Comparison of ENCODE assay signal across 1 cellular context in the genomic region with DNA sequence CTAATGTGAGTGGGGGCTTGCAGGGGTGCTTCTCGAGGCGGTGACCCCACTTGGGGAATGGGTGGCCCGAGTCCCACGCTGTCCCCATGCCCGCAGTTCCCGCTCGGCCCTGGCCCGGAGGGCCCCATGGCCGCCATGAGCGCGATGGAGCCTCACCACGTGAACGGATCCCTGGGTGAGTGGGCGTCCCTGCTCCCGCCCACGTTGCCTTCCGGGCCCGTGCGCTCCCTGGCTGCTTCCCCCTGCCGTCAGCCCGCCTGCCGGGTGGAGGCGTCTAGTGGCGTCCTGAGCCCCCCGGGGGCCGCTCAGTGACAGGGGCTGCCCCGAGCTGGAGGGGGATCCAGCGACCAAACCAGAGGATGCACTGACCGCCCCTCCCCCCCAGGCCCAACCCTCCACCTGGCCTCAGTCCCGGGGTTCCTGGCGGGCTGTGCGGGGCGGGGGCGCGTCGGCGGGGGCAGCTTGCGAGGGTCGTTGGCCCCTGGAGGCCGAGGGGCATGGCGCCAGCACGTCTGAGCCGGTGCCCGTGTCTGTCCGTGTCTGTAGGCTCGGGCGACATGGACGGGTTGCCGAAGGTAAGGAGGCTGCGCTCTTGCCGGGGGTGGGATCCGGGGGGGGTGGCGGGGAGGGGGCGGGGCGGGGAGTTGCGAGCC.
A peak's percentile ranks its signal among the peaks of the same experiment; 100 is the strongest.
TF ChIP-seq lines count a peak whose summit lies in the region.

No MANE protein-coding gene starts in this region.

TF ChIP-seq in GM12878, 131 proteins besides CTCF, POLR2A, EP300 and RAD21 (continued from another document and continues in another):
- TF ChIP-seq, protein P1, sequence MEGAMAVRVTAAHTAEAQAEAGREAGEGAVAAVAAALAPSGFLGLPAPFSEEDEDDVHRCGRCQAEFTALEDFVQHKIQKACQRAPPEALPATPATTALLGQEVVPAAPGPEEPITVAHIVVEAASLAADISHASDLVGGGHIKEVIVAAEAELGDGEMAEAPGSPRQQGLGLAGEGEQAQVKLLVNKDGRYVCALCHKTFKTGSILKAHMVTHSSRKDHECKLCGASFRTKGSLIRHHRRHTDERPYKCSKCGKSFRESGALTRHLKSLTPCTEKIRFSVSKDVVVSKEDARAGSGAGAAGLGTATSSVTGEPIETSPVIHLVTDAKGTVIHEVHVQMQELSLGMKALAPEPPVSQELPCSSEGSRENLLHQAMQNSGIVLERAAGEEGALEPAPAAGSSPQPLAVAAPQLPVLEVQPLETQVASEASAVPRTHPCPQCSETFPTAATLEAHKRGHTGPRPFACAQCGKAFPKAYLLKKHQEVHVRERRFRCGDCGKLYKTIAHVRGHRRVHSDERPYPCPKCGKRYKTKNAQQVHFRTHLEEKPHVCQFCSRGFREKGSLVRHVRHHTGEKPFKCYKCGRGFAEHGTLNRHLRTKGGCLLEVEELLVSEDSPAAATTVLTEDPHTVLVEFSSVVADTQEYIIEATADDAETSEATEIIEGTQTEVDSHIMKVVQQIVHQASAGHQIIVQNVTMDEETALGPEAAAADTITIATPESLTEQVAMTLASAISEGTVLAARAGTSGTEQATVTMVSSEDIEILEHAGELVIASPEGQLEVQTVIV (IDR thresholded peaks at IDR 0.05; ENCODE audit: borderline replicate concordance, partially characterized antibody), result no peak
- TF ChIP-seq RB1 (IDR thresholded peaks at IDR 0.05; ENCODE audit: borderline replicate concordance) (0 out of 2 replicates have a peak, but pooled peaks have one; percentile 82), POU2F2 (IDR thresholded peaks at IDR 0.05; ENCODE audit: borderline replicate concordance, low read depth, low read length) (no peak), NFYA (IDR thresholded peaks at IDR 0.05; ENCODE audit: borderline replicate concordance, low read depth, low read length) (no peak), HDAC6 (IDR thresholded peaks at IDR 0.05; ENCODE audit: unreplicated experiment) (no peak), ZSCAN29 (IDR thresholded peaks at IDR 0.05) (no peak), KDM1A (IDR thresholded peaks at IDR 0.05; ENCODE audit: borderline replicate concordance) (no peak), FOS (IDR thresholded peaks at IDR 0.05; ENCODE audit: borderline replicate concordance, extremely low read depth, insufficient read length) (no peak), MTA2 (IDR thresholded peaks at IDR 0.05; ENCODE audit: low read depth) (no peak; the same call in 1 of the 2 replicates), GABPA (IDR thresholded peaks at IDR 0.05; ENCODE audit: low read depth) (no peak), YBX1 (IDR thresholded peaks at IDR 0.05) (no peak), CHD1 (IDR thresholded peaks at IDR 0.05; ENCODE audit: low read depth, low read length) (no peak), RAD51 (IDR thresholded peaks at IDR 0.05) (no peak), NFXL1 (IDR thresholded peaks at IDR 0.05; ENCODE audit: borderline replicate concordance) (no peak), TAF1 (IDR thresholded peaks at IDR 0.05; ENCODE audit: borderline replicate concordance, low read depth, low read length) (peak; percentile 51; the same call in 1 of the 2 replicates), MEF2A (IDR thresholded peaks at IDR 0.05; ENCODE audit: insufficient read depth, low read depth, low read length) (no peak), SMC3 (IDR thresholded peaks at IDR 0.05; ENCODE audit: borderline replicate concordance, low read length) (no peak), ATF7 (IDR thresholded peaks at IDR 0.05; ENCODE audit: low read depth) (peak; percentile 68), EGR1 (IDR thresholded peaks at IDR 0.05; ENCODE audit: borderline replicate concordance in 1 of 2, low read depth in 2 of 2, low read length in 2 of 2) (peak; percentile 92 to 99), BMI1 (IDR thresholded peaks at IDR 0.05; ENCODE audit: borderline replicate concordance) (no peak), CREB1 (IDR thresholded peaks at IDR 0.05; ENCODE audit: low read depth) (peak; percentile 47; the same call in 1 of the 2 replicates), TBL1XR1 (IDR thresholded peaks at IDR 0.05; ENCODE audit: low read depth, low read length) (no peak), RBBP5 (conservative IDR thresholded peaks at IDR 0.05) (no peak), ETV6 (conservative IDR thresholded peaks at IDR 0.05 in 1 of 2, IDR thresholded peaks at IDR 0.05 in 1 of 2; ENCODE audit: borderline replicate concordance in 1 of 2, low read depth in 1 of 2) (no peak), WRNIP1 (IDR thresholded peaks at IDR 0.05; ENCODE audit: borderline replicate concordance, low read depth, low read length) (no peak), ZNF622 (IDR thresholded peaks at IDR 0.05) (no peak), PAX5 (IDR thresholded peaks at IDR 0.05; ENCODE audit: borderline replicate concordance, low read depth, low read length) (no peak), CBFB (IDR thresholded peaks at IDR 0.05; ENCODE audit: low read depth) (no peak), CREM (IDR thresholded peaks at IDR 0.05; ENCODE audit: low read depth) (no peak), STAT3 (IDR thresholded peaks at IDR 0.05; ENCODE audit: low read depth, low read length) (no peak), DPF2 (IDR thresholded peaks at IDR 0.05) (peak; percentile 84), SUPT20H (IDR thresholded peaks at IDR 0.05; ENCODE audit: borderline replicate concordance, control insufficient read depth, low read depth, low read length) (no peak), SRF (IDR thresholded peaks at IDR 0.05; ENCODE audit: low read depth in 2 of 2, low read length in 2 of 2) (no peak), ZNF24 (IDR thresholded peaks at IDR 0.05) (no peak), CEBPB (IDR thresholded peaks at IDR 0.05; ENCODE audit: borderline replicate concordance in 1 of 2, low read depth in 2 of 2, low read length in 2 of 2) (no peak), ZZZ3 (IDR thresholded peaks at IDR 0.05; ENCODE audit: control insufficient read depth, insufficient read length, low read depth) (no peak), TARDBP (IDR thresholded peaks at IDR 0.05; ENCODE audit: borderline replicate concordance) (no peak), CHD4 (IDR thresholded peaks at IDR 0.05) (no peak), IKZF2 (IDR thresholded peaks at IDR 0.05) (peak; percentile 31 to 44; a peak in 2 of 4 replicates)
- TF ChIP-seq, protein P2, sequence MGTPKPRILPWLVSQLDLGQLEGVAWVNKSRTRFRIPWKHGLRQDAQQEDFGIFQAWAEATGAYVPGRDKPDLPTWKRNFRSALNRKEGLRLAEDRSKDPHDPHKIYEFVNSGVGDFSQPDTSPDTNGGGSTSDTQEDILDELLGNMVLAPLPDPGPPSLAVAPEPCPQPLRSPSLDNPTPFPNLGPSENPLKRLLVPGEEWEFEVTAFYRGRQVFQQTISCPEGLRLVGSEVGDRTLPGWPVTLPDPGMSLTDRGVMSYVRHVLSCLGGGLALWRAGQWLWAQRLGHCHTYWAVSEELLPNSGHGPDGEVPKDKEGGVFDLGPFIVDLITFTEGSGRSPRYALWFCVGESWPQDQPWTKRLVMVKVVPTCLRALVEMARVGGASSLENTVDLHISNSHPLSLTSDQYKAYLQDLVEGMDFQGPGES (IDR thresholded peaks at IDR 0.05), result no peak
- TF ChIP-seq, protein P3, sequence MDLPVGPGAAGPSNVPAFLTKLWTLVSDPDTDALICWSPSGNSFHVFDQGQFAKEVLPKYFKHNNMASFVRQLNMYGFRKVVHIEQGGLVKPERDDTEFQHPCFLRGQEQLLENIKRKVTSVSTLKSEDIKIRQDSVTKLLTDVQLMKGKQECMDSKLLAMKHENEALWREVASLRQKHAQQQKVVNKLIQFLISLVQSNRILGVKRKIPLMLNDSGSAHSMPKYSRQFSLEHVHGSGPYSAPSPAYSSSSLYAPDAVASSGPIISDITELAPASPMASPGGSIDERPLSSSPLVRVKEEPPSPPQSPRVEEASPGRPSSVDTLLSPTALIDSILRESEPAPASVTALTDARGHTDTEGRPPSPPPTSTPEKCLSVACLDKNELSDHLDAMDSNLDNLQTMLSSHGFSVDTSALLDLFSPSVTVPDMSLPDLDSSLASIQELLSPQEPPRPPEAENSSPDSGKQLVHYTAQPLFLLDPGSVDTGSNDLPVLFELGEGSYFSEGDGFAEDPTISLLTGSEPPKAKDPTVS (IDR thresholded peaks at IDR 0.05; ENCODE audit: low read depth, low read length), result no peak
- TF ChIP-seq, protein P4, sequence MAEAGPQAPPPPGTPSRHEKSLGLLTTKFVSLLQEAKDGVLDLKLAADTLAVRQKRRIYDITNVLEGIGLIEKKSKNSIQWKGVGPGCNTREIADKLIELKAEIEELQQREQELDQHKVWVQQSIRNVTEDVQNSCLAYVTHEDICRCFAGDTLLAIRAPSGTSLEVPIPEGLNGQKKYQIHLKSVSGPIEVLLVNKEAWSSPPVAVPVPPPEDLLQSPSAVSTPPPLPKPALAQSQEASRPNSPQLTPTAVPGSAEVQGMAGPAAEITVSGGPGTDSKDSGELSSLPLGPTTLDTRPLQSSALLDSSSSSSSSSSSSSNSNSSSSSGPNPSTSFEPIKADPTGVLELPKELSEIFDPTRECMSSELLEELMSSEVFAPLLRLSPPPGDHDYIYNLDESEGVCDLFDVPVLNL (IDR thresholded peaks at IDR 0.05; ENCODE audit: low read depth, low read length), result no peak
- TF ChIP-seq, protein P5, sequence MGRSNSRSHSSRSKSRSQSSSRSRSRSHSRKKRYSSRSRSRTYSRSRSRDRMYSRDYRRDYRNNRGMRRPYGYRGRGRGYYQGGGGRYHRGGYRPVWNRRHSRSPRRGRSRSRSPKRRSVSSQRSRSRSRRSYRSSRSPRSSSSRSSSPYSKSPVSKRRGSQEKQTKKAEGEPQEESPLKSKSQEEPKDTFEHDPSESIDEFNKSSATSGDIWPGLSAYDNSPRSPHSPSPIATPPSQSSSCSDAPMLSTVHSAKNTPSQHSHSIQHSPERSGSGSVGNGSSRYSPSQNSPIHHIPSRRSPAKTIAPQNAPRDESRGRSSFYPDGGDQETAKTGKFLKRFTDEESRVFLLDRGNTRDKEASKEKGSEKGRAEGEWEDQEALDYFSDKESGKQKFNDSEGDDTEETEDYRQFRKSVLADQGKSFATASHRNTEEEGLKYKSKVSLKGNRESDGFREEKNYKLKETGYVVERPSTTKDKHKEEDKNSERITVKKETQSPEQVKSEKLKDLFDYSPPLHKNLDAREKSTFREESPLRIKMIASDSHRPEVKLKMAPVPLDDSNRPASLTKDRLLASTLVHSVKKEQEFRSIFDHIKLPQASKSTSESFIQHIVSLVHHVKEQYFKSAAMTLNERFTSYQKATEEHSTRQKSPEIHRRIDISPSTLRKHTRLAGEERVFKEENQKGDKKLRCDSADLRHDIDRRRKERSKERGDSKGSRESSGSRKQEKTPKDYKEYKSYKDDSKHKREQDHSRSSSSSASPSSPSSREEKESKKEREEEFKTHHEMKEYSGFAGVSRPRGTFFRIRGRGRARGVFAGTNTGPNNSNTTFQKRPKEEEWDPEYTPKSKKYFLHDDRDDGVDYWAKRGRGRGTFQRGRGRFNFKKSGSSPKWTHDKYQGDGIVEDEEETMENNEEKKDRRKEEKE (IDR thresholded peaks at IDR 0.05), result no peak
- TF ChIP-seq, protein P6, sequence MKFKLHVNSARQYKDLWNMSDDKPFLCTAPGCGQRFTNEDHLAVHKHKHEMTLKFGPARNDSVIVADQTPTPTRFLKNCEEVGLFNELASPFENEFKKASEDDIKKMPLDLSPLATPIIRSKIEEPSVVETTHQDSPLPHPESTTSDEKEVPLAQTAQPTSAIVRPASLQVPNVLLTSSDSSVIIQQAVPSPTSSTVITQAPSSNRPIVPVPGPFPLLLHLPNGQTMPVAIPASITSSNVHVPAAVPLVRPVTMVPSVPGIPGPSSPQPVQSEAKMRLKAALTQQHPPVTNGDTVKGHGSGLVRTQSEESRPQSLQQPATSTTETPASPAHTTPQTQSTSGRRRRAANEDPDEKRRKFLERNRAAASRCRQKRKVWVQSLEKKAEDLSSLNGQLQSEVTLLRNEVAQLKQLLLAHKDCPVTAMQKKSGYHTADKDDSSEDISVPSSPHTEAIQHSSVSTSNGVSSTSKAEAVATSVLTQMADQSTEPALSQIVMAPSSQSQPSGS (IDR thresholded peaks at IDR 0.05; ENCODE audit: low read length), result no peak
- TF ChIP-seq, protein P7, sequence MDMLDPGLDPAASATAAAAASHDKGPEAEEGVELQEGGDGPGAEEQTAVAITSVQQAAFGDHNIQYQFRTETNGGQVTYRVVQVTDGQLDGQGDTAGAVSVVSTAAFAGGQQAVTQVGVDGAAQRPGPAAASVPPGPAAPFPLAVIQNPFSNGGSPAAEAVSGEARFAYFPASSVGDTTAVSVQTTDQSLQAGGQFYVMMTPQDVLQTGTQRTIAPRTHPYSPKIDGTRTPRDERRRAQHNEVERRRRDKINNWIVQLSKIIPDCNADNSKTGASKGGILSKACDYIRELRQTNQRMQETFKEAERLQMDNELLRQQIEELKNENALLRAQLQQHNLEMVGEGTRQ (IDR thresholded peaks at IDR 0.05; ENCODE audit: borderline replicate concordance, low read depth, low read length), result peak; percentile 6; the same call in 1 of the 2 replicates
- TF ChIP-seq, protein P8, sequence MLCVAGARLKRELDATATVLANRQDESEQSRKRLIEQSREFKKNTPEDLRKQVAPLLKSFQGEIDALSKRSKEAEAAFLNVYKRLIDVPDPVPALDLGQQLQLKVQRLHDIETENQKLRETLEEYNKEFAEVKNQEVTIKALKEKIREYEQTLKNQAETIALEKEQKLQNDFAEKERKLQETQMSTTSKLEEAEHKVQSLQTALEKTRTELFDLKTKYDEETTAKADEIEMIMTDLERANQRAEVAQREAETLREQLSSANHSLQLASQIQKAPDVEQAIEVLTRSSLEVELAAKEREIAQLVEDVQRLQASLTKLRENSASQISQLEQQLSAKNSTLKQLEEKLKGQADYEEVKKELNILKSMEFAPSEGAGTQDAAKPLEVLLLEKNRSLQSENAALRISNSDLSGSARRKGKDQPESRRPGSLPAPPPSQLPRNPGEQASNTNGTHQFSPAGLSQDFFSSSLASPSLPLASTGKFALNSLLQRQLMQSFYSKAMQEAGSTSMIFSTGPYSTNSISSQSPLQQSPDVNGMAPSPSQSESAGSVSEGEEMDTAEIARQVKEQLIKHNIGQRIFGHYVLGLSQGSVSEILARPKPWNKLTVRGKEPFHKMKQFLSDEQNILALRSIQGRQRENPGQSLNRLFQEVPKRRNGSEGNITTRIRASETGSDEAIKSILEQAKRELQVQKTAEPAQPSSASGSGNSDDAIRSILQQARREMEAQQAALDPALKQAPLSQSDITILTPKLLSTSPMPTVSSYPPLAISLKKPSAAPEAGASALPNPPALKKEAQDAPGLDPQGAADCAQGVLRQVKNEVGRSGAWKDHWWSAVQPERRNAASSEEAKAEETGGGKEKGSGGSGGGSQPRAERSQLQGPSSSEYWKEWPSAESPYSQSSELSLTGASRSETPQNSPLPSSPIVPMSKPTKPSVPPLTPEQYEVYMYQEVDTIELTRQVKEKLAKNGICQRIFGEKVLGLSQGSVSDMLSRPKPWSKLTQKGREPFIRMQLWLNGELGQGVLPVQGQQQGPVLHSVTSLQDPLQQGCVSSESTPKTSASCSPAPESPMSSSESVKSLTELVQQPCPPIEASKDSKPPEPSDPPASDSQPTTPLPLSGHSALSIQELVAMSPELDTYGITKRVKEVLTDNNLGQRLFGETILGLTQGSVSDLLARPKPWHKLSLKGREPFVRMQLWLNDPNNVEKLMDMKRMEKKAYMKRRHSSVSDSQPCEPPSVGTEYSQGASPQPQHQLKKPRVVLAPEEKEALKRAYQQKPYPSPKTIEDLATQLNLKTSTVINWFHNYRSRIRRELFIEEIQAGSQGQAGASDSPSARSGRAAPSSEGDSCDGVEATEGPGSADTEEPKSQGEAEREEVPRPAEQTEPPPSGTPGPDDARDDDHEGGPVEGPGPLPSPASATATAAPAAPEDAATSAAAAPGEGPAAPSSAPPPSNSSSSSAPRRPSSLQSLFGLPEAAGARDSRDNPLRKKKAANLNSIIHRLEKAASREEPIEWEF (IDR thresholded peaks at IDR 0.05; ENCODE audit: insufficient replicate concordance, low read depth, low read length), result no peak
